In genomic region chr4:123786159-123786915, GRCh38 we compare ENCODE assay signal across 1 cellular context.
TF ChIP-seq lines count a peak whose summit lies in the region.

No MANE protein-coding gene starts in this region.

TF ChIP-seq in IMR-90, 13 proteins besides CTCF, POLR2A, EP300 and RAD21:
- TF ChIP-seq MAFK (IDR thresholded peaks at IDR 0.05; ENCODE audit: low read depth, low read length) = no peak
- no peak for TF ChIP-seq SMC3 (IDR thresholded peaks at IDR 0.05; ENCODE audit: low read depth, low read length)
- TF ChIP-seq ELK1 (IDR thresholded peaks at IDR 0.05; ENCODE audit: borderline replicate concordance, low read depth, low read length) = no peak
- TF ChIP-seq FOS (IDR thresholded peaks at IDR 0.05; ENCODE audit: low read depth, low read length) = no peak
- no peak for TF ChIP-seq NFE2L2 (IDR thresholded peaks at IDR 0.05; ENCODE audit: low read depth, low read length)
- no peak for TF ChIP-seq BHLHE40 (IDR thresholded peaks at IDR 0.05; ENCODE audit: low read depth, low read length)
- no peak for TF ChIP-seq CHD1 (IDR thresholded peaks at IDR 0.05; ENCODE audit: low read depth, low read length)
- TF ChIP-seq MAZ (IDR thresholded peaks at IDR 0.05; ENCODE audit: borderline replicate concordance, low read depth, low read length) = no peak
